In genomic region chr6:34031567-34032383, GRCh38 we compare ENCODE assay signal across 17 cellular contexts.
DNase-seq lines count a peak whose midpoint lies in the region; ATAC-seq and TF ChIP-seq lines count a peak whose summit lies in the region.
"Had no signal": no experiment of that assay in that cellular context is flagged by ENCODE, and none has a peak within 500 bp of the region (broad histone marks: within the 10 kb centered on the region; RNA-seq: fewer than 3 reads in every experiment).

No MANE protein-coding gene starts in this region.

- H3K36me3 ChIP-seq in Loucy (ENCODE audit: insufficient read depth, low read length): no peaks in the 10 kb centered on the region
- H3K36me3 ChIP-seq: Peyer's patch had no signal

- H3F3A ChIP-seq in Loucy (ENCODE audit: low read depth): no peaks in the 10 kb centered on the region

- no peaks in the 10 kb centered on the region for H4K20me1 ChIP-seq in Loucy (ENCODE audit: insufficient read depth, low read length, poor library complexity, severe bottlenecking)

- no peaks in the 10 kb centered on the region for H3K9me3 ChIP-seq in Loucy (ENCODE audit: insufficient read depth, low read depth, low read length)
- H3K9me3 ChIP-seq: Peyer's patch had no signal

- H3K27ac Mint-ChIP-seq in activated CD4-positive, alpha-beta memory T cell treated with anti-CD3 and anti-CD28 coated beads, Interleukin-2, amount 10 ng/mL, durations not matched to agents 7 days and 5 days: no peak overlapping the region
- no peak overlapping the region for H3K27ac Mint-ChIP-seq in activated CD8-positive, alpha-beta memory T cell treated with anti-CD3 and anti-CD28 coated beads, Interleukin-2, amount 10 ng/mL, durations not matched to agents 7 days and 5 days
- H3K27ac Mint-ChIP-seq: HFFc6 had no signal

- peak overlapping the region; percentile 56 for H3K4me2 ChIP-seq in Loucy (ENCODE audit: low read depth, low read length, poor library complexity, severe bottlenecking)

- peaks cover 19% of the 10 kb centered on the region for H3K4me1 ChIP-seq in Loucy (ENCODE audit: insufficient read depth, low read length, poor library complexity, severe bottlenecking)
- H3K4me1 ChIP-seq: Peyer's patch had no signal

- no peaks in the 10 kb centered on the region for H3K36me3 Mint-ChIP-seq in activated CD4-positive, alpha-beta memory T cell treated with anti-CD3 and anti-CD28 coated beads, Interleukin-2, amount 10 ng/mL, durations not matched to agents 7 days and 5 days (ENCODE audit: low read depth)
- H3K36me3 Mint-ChIP-seq in activated CD8-positive, alpha-beta memory T cell treated with anti-CD3 and anti-CD28 coated beads, Interleukin-2, amount 10 ng/mL, durations not matched to agents 7 days and 5 days: no peaks in the 10 kb centered on the region

- no peak overlapping the region for H3K4me3 Mint-ChIP-seq in activated CD4-positive, alpha-beta memory T cell treated with anti-CD3 and anti-CD28 coated beads, Interleukin-2, amount 10 ng/mL, durations not matched to agents 7 days and 5 days
- no peak overlapping the region for H3K4me3 Mint-ChIP-seq in activated CD8-positive, alpha-beta memory T cell treated with anti-CD3 and anti-CD28 coated beads, Interleukin-2, amount 10 ng/mL, durations not matched to agents 7 days and 5 days
- H3K4me3 Mint-ChIP-seq: HFFc6 had no signal

- peaks cover 11% of the 10 kb centered on the region for H3K27me3 Mint-ChIP-seq in activated CD4-positive, alpha-beta memory T cell treated with anti-CD3 and anti-CD28 coated beads, Interleukin-2, amount 10 ng/mL, durations not matched to agents 7 days and 5 days
- peaks cover 8% of the 10 kb centered on the region for H3K27me3 Mint-ChIP-seq in activated CD8-positive, alpha-beta memory T cell treated with anti-CD3 and anti-CD28 coated beads, Interleukin-2, amount 10 ng/mL, durations not matched to agents 7 days and 5 days

- H3K9ac ChIP-seq in Loucy (ENCODE audit: low read depth, low read length, poor library complexity, severe bottlenecking): peak overlapping the region; percentile 5

- H3K27me3 ChIP-seq in Loucy (ENCODE audit: insufficient read depth, low read length, poor library complexity, severe bottlenecking): no peaks in the 10 kb centered on the region
- H3K27me3 ChIP-seq: Peyer's patch had no signal

- H3K4me3 ChIP-seq in Loucy (ENCODE audit: low read length, poor library complexity, severe bottlenecking): peak overlapping the region; percentile 0
- H3K4me3 ChIP-seq in epithelial cell of esophagus (ENCODE audit: low read length): no peak overlapping the region
- H3K4me3 ChIP-seq: Peyer's patch had no signal

- POLR2A ChIA-PET in activated CD4-positive, alpha-beta memory T cell treated with anti-CD3 and anti-CD28 coated beads, Interleukin-2, amount 10 ng/mL, durations not matched to agents 7 days and 5 days (lab: Charles Lee): no interaction called here

- H3K9me2 ChIP-seq in Loucy (replicated peaks; ENCODE audit: low read depth, low read length): no peaks in the 10 kb centered on the region

- H3K79me2 ChIP-seq in Loucy (ENCODE audit: insufficient read depth, low read length): no peaks in the 10 kb centered on the region

- CTCF ChIA-PET in activated CD4-positive, alpha-beta memory T cell treated with anti-CD3 and anti-CD28 coated beads, Interleukin-2, amount 10 ng/mL, durations not matched to agents 7 days and 5 days (lab: Charles Lee): interaction anchor here (0.7 to 1.0 kb wide), 3 partner anchors 32 to 1473 kb away, joined by 3 to 6 read pairs (median 4); no protein-coding TSS in a partner anchor
- CTCF ChIA-PET in activated CD8-positive, alpha-beta memory T cell treated with anti-CD3 and anti-CD28 coated beads, Interleukin-2, amount 10 ng/mL, durations not matched to agents 7 days and 5 days (lab: Charles Lee): interaction anchor here (1.1 to 11.3 kb wide), 2 partner anchors 11 to 262 kb away, joined by 3 to 192 read pairs; no protein-coding TSS in a partner anchor

- DNase-seq in GDM1 (lab: John Stamatoyannopoulos, UW) (peak; percentile 29), epithelial cell of esophagus (ENCODE audit: low read depth) (peak; percentile 14), retina (peak; percentile 62), NCI-H748 treated with DMSO at 0.1 percent for 48 hours (lab: John Stamatoyannopoulos, UW) (no peak)
- DNase-seq in activated CD4-positive, alpha-beta memory T cell treated with anti-CD3 and anti-CD28 coated beads, Interleukin-2, amount 10 ng/mL, durations not matched to agents 7 days and 5 days: no peak
- no peak for DNase-seq in activated CD8-positive, alpha-beta memory T cell treated with anti-CD3 and anti-CD28 coated beads, Interleukin-2, amount 10 ng/mL, durations not matched to agents 7 days and 5 days
- DNase-seq: DMS53, HFFc6, Kasumi-1, NCI-H1417 treated with DMSO at 0.1 percent for 48 hours, NCI-H2081 treated with DMSO at 0.1 percent for 48 hours, NCI-H2227 treated with DMSO at 0.1 percent for 48 hours, NCI-H526 treated with DMSO at 0.1 percent for 48 hours, Peyer's patch, Right ventricle myocardium superior had no signal

- ATAC-seq in activated CD8-positive, alpha-beta memory T cell treated with anti-CD3 and anti-CD28 coated beads, Interleukin-2, amount 10 ng/mL, durations not matched to agents 7 days and 5 days: no peak
- ATAC-seq: SK-N-SH treated with all-trans-retinoic acid at 6 μM for 48 hours had no signal

- TF ChIP-seq CTCF in Loucy (conservative IDR thresholded peaks at IDR 0.05; ENCODE audit: low read length) (no peak), epithelial cell of esophagus (IDR thresholded peaks at IDR 0.05; ENCODE audit: insufficient read depth, low read depth, low read length, missing control alignments) (no peak)

- H2AFZ ChIP-seq in Loucy (ENCODE audit: low read length): no peak overlapping the region

- H3K9me3 Mint-ChIP-seq in activated CD4-positive, alpha-beta memory T cell treated with anti-CD3 and anti-CD28 coated beads, Interleukin-2, amount 10 ng/mL, durations not matched to agents 7 days and 5 days: no peaks in the 10 kb centered on the region
- H3K9me3 Mint-ChIP-seq in activated CD8-positive, alpha-beta memory T cell treated with anti-CD3 and anti-CD28 coated beads, Interleukin-2, amount 10 ng/mL, durations not matched to agents 7 days and 5 days (ENCODE audit: low read depth): no peaks in the 10 kb centered on the region
- H3K9me3 Mint-ChIP-seq: HFFc6 had no signal

- H3K4me1 Mint-ChIP-seq in activated CD4-positive, alpha-beta memory T cell treated with anti-CD3 and anti-CD28 coated beads, Interleukin-2, amount 10 ng/mL, durations not matched to agents 7 days and 5 days: peaks cover 4% of the 10 kb centered on the region
- peaks cover 15% of the 10 kb centered on the region for H3K4me1 Mint-ChIP-seq in activated CD8-positive, alpha-beta memory T cell treated with anti-CD3 and anti-CD28 coated beads, Interleukin-2, amount 10 ng/mL, durations not matched to agents 7 days and 5 days

Comparison
In these comparisons a context has a peak if more than half of its experiments do, and no peak if none do; other contexts are left out.
1. DNase-seq: peak in GDM1 (single experiment), epithelial cell of esophagus (single experiment) and retina (single experiment); none in NCI-H748 treated with DMSO at 0.1 percent for 48 hours (single experiment), activated CD4-positive, alpha-beta memory T cell treated with anti-CD3 and anti-CD28 coated beads, Interleukin-2, amount 10 ng/mL, durations not matched to agents 7 days and 5 days (single experiment) and activated CD8-positive, alpha-beta memory T cell treated with anti-CD3 and anti-CD28 coated beads, Interleukin-2, amount 10 ng/mL, durations not matched to agents 7 days and 5 days (single experiment).